Comparison of ENCODE assay signal across 17 cellular contexts in the genomic region with DNA sequence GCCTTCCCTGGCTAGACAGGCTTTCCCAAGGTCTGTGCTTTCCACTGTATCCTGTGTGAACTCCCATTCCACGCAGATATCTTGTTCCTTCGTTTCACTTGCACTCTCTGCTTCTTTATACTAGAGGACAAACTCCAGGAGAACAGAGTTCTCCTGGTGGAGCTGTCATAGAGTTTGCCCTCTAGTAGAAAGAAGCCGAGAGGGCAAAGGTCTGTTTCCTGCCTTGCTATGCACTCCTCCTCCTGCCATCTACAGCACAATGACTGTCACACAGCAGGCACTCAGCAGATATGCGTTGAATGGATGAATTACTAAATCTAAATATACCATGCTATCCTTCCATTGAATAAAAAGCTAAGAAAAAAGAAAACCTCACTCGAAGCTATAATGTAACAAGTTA.
DNase-seq lines count a peak whose midpoint lies in the region; ATAC-seq and TF ChIP-seq lines count a peak whose summit lies in the region.
"Had no signal": no experiment of that assay in that cellular context is flagged by ENCODE, and none has a peak within 500 bp of the region (broad histone marks: within the 10 kb centered on the region; RNA-seq: fewer than 3 reads in every experiment).

No MANE protein-coding gene starts in this region.

- no peak for DNase-seq in CD4-positive, alpha-beta T cell
- DNase-seq in GM23338 (ENCODE audit: low spot score): no peak
- DNase-seq in activated naive CD8-positive, alpha-beta T cell treated with anti-CD3 and anti-CD28 coated beads, Interleukin-2, amount 50 U/mL, for 24 hours: no peak
- peak in 1 of 3 donors; percentile 58 for DNase-seq in mucosa of descending colon
- no peak for DNase-seq in esophagus squamous epithelium (lab: John Stamatoyannopoulos, UW)
- DNase-seq: activated CD4-positive, alpha-beta T cell treated with anti-CD3 and anti-CD28 coated beads for 4 hours; AML-193; mammary epithelial cell; NCI-H1417 treated with DMSO at 0.1 percent for 48 hours; SHP77 treated with DMSO at 0.1 percent for 48 hours; stimulated activated CD4-positive, alpha-beta T cell treated with anti-CD3 and anti-CD28 coated beads, Interleukin-2, amount 100 ng/mL, for 24 hours; T1000 had no signal

- H3K4me3 ChIP-seq in GM23338 (no peak overlapping the region), mucosa of descending colon (no peak overlapping the region), esophagus squamous epithelium (no peak overlapping the region)
- H3K4me3 ChIP-seq: right atrium auricular region had no signal

- no peaks in the 10 kb centered on the region for H3K27me3 Mint-ChIP-seq in CD4-positive, alpha-beta T cell
- H3K27me3 Mint-ChIP-seq in GM23338 (ENCODE audit: insufficient read depth, low read depth, poor library complexity): no peaks in the 10 kb centered on the region
- H3K27me3 Mint-ChIP-seq in activated naive CD8-positive, alpha-beta T cell treated with anti-CD3 and anti-CD28 coated beads, Interleukin-2, amount 50 U/mL, for 24 hours: no peaks in the 10 kb centered on the region

- 0 out of 2 replicates have a peak overlapping the region, but pooled peaks have one; percentile 52 for H3K4me2 ChIP-seq in GM23338

- no peaks in the 10 kb centered on the region for H3K79me2 ChIP-seq in GM23338 (replicated peaks; ENCODE audit: insufficient read depth)

- H3K9me3 ChIP-seq in CD4-positive, alpha-beta T cell (ENCODE audit: control insufficient read depth, low read length): no peaks in the 10 kb centered on the region
- H3K9me3 ChIP-seq in mucosa of descending colon: no peaks in the 10 kb centered on the region
- H3K9me3 ChIP-seq in esophagus squamous epithelium: no peaks in the 10 kb centered on the region
- H3K9me3 ChIP-seq: right atrium auricular region had no signal

- no peaks in the 10 kb centered on the region for H3K36me3 ChIP-seq in GM23338 (ENCODE audit: insufficient read depth)
- no peaks in the 10 kb centered on the region for H3K36me3 ChIP-seq in mucosa of descending colon (ENCODE audit: low read depth)
- H3K36me3 ChIP-seq in esophagus squamous epithelium: no peaks in the 10 kb centered on the region
- H3K36me3 ChIP-seq: right atrium auricular region had no signal

- 76 to 88% methylated on average over 5 of the region's 5 CpGs for WGBS in esophagus squamous epithelium, 2 donors

- H3K4me1 ChIP-seq in GM23338 (ENCODE audit: insufficient read depth) (peaks cover 6% of the 10 kb centered on the region; the same call in 1 of the 2 replicates), mucosa of descending colon (ENCODE audit: low read depth) (no peaks in the 10 kb centered on the region), esophagus squamous epithelium (peaks cover 0 to 23% (median 13%) of the 10 kb centered on the region in 3 donors)
- H3K4me1 ChIP-seq: right atrium auricular region had no signal

- ATAC-seq in CD4-positive, alpha-beta T cell (ENCODE audit: poor library complexity): peak; percentile 41
- ATAC-seq in GM23338 (peak; percentile 80), mucosa of descending colon (peak; percentile 97), HG02840 (IDR thresholded peaks at IDR 0.05; ENCODE audit: low FRiP score, unreplicated experiment) (no peak), GM18861 (IDR thresholded peaks at IDR 0.05; ENCODE audit: unreplicated experiment) (no peak)
- ATAC-seq in activated naive CD8-positive, alpha-beta T cell treated with anti-CD3 and anti-CD28 coated beads, Interleukin-2, amount 50 U/mL, for 24 hours: peak; percentile 18
- ATAC-seq: HCT116 had no signal

- no peaks in the 10 kb centered on the region for H3F3A ChIP-seq in GM23338 (replicated peaks; ENCODE audit: low read depth)

- H3K4me1 Mint-ChIP-seq in CD4-positive, alpha-beta T cell (ENCODE audit: low read depth): peaks cover 81% of the 10 kb centered on the region
- peaks cover 22% of the 10 kb centered on the region for H3K4me1 Mint-ChIP-seq in GM23338
- peaks cover 82% of the 10 kb centered on the region for H3K4me1 Mint-ChIP-seq in activated naive CD8-positive, alpha-beta T cell treated with anti-CD3 and anti-CD28 coated beads, Interleukin-2, amount 50 U/mL, for 24 hours

- POLR2A ChIA-PET in CD4-positive, alpha-beta T cell (lab: Charles Lee): interaction anchor here (0.7 to 2.0 kb wide), 12 partner anchors 8 to 241 kb away, joined by 3 to 9 read pairs (median 5); no protein-coding TSS in a partner anchor

- H3K4me3 Mint-ChIP-seq in CD4-positive, alpha-beta T cell: peak overlapping the region; percentile 40
- no peak overlapping the region for H3K4me3 Mint-ChIP-seq in GM23338
- H3K4me3 Mint-ChIP-seq in activated naive CD8-positive, alpha-beta T cell treated with anti-CD3 and anti-CD28 coated beads, Interleukin-2, amount 50 U/mL, for 24 hours: peak overlapping the region; percentile 15
- H3K4me3 Mint-ChIP-seq: neural crest cell had no signal

- H3K27me3 ChIP-seq in CD4-positive, alpha-beta T cell (ENCODE audit: control insufficient read depth, insufficient read depth, low read length): no peaks in the 10 kb centered on the region
- no peaks in the 10 kb centered on the region for H3K27me3 ChIP-seq in GM23338 (ENCODE audit: insufficient read depth)
- H3K27me3 ChIP-seq in esophagus squamous epithelium: no peaks in the 10 kb centered on the region
- H3K27me3 ChIP-seq: right atrium auricular region had no signal

- TF ChIP-seq POLR2A in esophagus squamous epithelium (IDR thresholded peaks at IDR 0.05): no peak

- peak overlapping the region; percentile 68 for H3K27ac ChIP-seq in CD4-positive, alpha-beta T cell (ENCODE audit: low read depth, low read length)
- H3K27ac ChIP-seq in GM23338 (ENCODE audit: low read depth) (no peak overlapping the region), esophagus squamous epithelium (no peak overlapping the region)
- H3K27ac ChIP-seq: right atrium auricular region had no signal

- H3K27ac Mint-ChIP-seq in CD4-positive, alpha-beta T cell: peak overlapping the region; percentile 87
- peak overlapping the region; percentile 21; the same call in 1 of the 2 replicates for H3K27ac Mint-ChIP-seq in GM23338
- H3K27ac Mint-ChIP-seq in activated naive CD8-positive, alpha-beta T cell treated with anti-CD3 and anti-CD28 coated beads, Interleukin-2, amount 50 U/mL, for 24 hours: peak overlapping the region; percentile 15

- intact Hi-C loops in CD4-positive, alpha-beta T cell (cut with DNase I, micrococcal nuclease): loop anchor here in 1 of 2 experiments (2.0 to 10.0 kb wide), 4 partner anchors 60 to 308 kb away; no protein-coding TSS in a partner anchor
- intact Hi-C loops in mucosa of descending colon (cut with DNase I, micrococcal nuclease) (no loop called here), esophagus squamous epithelium (cut with DNase I) (no loop called here)

- H3K9me3 Mint-ChIP-seq in CD4-positive, alpha-beta T cell: no peaks in the 10 kb centered on the region
- H3K9me3 Mint-ChIP-seq in GM23338: no peaks in the 10 kb centered on the region
- H3K9me3 Mint-ChIP-seq in activated naive CD8-positive, alpha-beta T cell treated with anti-CD3 and anti-CD28 coated beads, Interleukin-2, amount 50 U/mL, for 24 hours: no peaks in the 10 kb centered on the region
- H3K9me3 Mint-ChIP-seq: neural crest cell had no signal

- TF ChIP-seq CTCF in CD4-positive, alpha-beta T cell (IDR thresholded peaks at IDR 0.05): no peak
- no peak for TF ChIP-seq CTCF in GM23338 (conservative IDR thresholded peaks at IDR 0.05; ENCODE audit: low read depth in 2 of 2)
- no peak for TF ChIP-seq CTCF in mucosa of descending colon (IDR thresholded peaks at IDR 0.05)
- no peak for TF ChIP-seq CTCF in esophagus squamous epithelium (IDR thresholded peaks at IDR 0.05)

- CTCF ChIA-PET in CD4-positive, alpha-beta T cell (lab: Charles Lee): interaction anchor here (0.6 to 2.0 kb wide), 10 partner anchors 8 to 138 kb away, joined by 3 to 6 read pairs (median 3); no protein-coding TSS in a partner anchor

- no peaks in the 10 kb centered on the region for H3K9me2 ChIP-seq in GM23338 (ENCODE audit: insufficient read depth)

- peaks cover 25% of the 10 kb centered on the region for H3K36me3 Mint-ChIP-seq in CD4-positive, alpha-beta T cell (ENCODE audit: low read depth)
- no peaks in the 10 kb centered on the region for H3K36me3 Mint-ChIP-seq in GM23338 (ENCODE audit: low read depth)
- peaks cover 4% of the 10 kb centered on the region for H3K36me3 Mint-ChIP-seq in activated naive CD8-positive, alpha-beta T cell treated with anti-CD3 and anti-CD28 coated beads, Interleukin-2, amount 50 U/mL, for 24 hours (ENCODE audit: low read depth)

- H2AFZ ChIP-seq in GM23338: no peak overlapping the region

- H4K20me1 ChIP-seq in GM23338 (replicated peaks; ENCODE audit: insufficient read depth): no peaks in the 10 kb centered on the region

TF ChIP-seq in GM23338, 12 proteins besides CTCF, POLR2A, EP300 and RAD21:
- TF ChIP-seq JUNB (IDR thresholded peaks at IDR 0.05; ENCODE audit: unreplicated experiment): no peak
- TF ChIP-seq NANOG (IDR thresholded peaks at IDR 0.05; ENCODE audit: borderline replicate concordance): no peak
- TF ChIP-seq STAT1 (IDR thresholded peaks at IDR 0.05; ENCODE audit: unreplicated experiment): no peak
- no peak for TF ChIP-seq CREB1 (CRISPR knock-in tag; IDR thresholded peaks at IDR 0.05; ENCODE audit: low read depth)

Comparison
In these comparisons a context has a peak if more than half of its experiments do, and no peak if none do; other contexts are left out.
1. ATAC-seq: peak in CD4-positive, alpha-beta T cell (single experiment), GM23338 (single experiment), activated naive CD8-positive, alpha-beta T cell treated with anti-CD3 and anti-CD28 coated beads, Interleukin-2, amount 50 U/mL, for 24 hours (single experiment) and mucosa of descending colon (single experiment); none in HG02840 (single experiment) and GM18861 (single experiment).
2. H3K27ac Mint-ChIP-seq: peak in every context shown above with its lines; median percentile 87 in CD4-positive, alpha-beta T cell; 21 in GM23338; 15 in activated naive CD8-positive, alpha-beta T cell treated with anti-CD3 and anti-CD28 coated beads, Interleukin-2, amount 50 U/mL, for 24 hours.